8 cellular contexts compared by ENCODE assay signal in the genomic region with DNA sequence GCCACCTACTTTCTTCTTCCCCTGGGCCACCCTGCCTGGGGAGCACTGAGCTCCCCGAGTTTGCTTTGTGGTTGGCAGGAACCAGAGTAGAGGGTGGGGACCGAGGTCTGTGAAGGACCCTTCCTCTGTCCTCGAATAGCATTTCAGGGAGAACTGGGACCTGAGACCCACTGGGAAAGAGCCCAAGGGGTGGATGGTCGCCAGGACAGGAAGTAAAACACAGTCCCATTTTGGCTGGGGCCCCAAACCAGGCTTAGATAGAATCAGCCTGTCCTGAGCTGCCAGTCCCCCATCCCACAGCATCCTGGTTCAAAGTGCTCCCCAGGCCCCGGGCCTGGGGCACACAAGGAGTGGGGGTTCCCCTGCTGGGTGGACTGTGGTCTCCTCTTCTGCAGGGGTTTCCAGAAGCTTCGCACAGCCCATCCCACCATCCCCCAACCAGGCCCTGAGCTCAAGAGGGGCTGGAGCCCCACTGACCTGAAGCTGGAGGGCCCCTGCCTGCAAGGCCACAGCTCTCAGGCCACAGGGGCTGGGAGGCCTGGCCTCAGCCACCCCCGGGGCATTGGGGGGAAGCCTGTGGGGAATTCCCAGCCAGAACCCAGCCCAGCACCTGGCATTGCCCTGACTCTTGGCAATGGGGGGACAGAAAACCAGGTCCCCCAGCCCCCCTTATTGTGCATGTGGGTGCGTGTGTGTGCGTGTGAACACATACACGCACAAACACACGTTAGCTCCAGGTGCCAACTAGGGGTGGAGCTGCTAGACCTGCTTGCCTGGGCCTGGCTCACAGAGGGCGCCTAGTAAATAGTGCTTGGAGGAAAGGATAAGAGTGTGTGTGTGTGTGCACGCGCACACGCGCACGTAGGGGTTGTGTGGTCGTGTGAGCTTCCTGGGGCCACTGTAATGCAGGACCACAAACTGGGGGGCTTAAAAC. TPM values are rescaled to one million over a fixed set of nuclear protein-coding genes. Genes with fewer than 3 reads are reported as not detected.
DNase-seq lines count a peak whose midpoint lies in the region; ATAC-seq and TF ChIP-seq lines count a peak whose summit lies in the region.

No MANE protein-coding gene starts in this region.

- TF ChIP-seq CTCF in osteoblast (IDR thresholded peaks at IDR 0.05; ENCODE audit: extremely low read depth, low read depth, low read length) = no peak

- H3K9me3 ChIP-seq in ectodermal cell (ENCODE audit: control insufficient read depth, low read length) (no peaks in the 10 kb centered on the region), osteoblast (ENCODE audit: low read depth, low read length) (no peaks in the 10 kb centered on the region)

- H3K27ac Mint-ChIP-seq in T-cell = peak overlapping the region; percentile 92 to 95

- peaks cover 54 to 67% (median 63%) of the 10 kb centered on the region in 3 donors for H3K4me1 Mint-ChIP-seq in T-cell

- no peaks in the 10 kb centered on the region for H3K36me3 ChIP-seq in ectodermal cell (ENCODE audit: control insufficient read depth, insufficient read depth, low read length)
- H3K36me3 ChIP-seq in osteoblast (ENCODE audit: insufficient read depth, low read length) = no peaks in the 10 kb centered on the region

- peak overlapping the region; percentile 68 to 79 (median 75) for H3K4me3 Mint-ChIP-seq in T-cell

- H4K20me1 ChIP-seq in osteoblast (ENCODE audit: insufficient read depth, low read length) = peaks cover 36% of the 10 kb centered on the region

- POLR2A ChIA-PET in T-cell (lab: Charles Lee) = interaction anchor here (0.6 kb wide), 3 partner anchors 10 to 33 kb away, joined by 3 to 4 read pairs (median 4); no protein-coding TSS in a partner anchor

- H3K4me3 ChIP-seq in ectodermal cell (ENCODE audit: insufficient read depth, low read depth, low read length) = peak overlapping the region; percentile 14
- peak overlapping the region; percentile 86 for H3K4me3 ChIP-seq in osteoblast (ENCODE audit: insufficient read depth, low read length)

- peak overlapping the region; percentile 30 for H3K27ac ChIP-seq in ectodermal cell (ENCODE audit: insufficient read depth, low read depth, low read length, poor library complexity, severe bottlenecking)
- H3K27ac ChIP-seq in osteoblast (ENCODE audit: low read depth, low read length) = peak overlapping the region; percentile 63

- H3K4me1 ChIP-seq in ectodermal cell (ENCODE audit: control insufficient read depth, insufficient read depth, low read length) (peaks cover 32% of the 10 kb centered on the region), osteoblast (ENCODE audit: insufficient read depth, low read length) (peaks cover 27% of the 10 kb centered on the region)

- H3K79me2 ChIP-seq in osteoblast (ENCODE audit: insufficient read depth, low read length) = peaks cover 38% of the 10 kb centered on the region

- peak overlapping the region; percentile 83 for H3K4me2 ChIP-seq in osteoblast (ENCODE audit: insufficient read depth, low read length)

- ATAC-seq in T-cell (replicated peaks in 1 of 4) (peak in 3 of 4 experiments; percentile 0 to 33 (median 5)), GM19023 (IDR thresholded peaks at IDR 0.05; ENCODE audit: unreplicated experiment) (no peak)

- DNase-seq in DMS153 (lab: John Stamatoyannopoulos, UW) (peak; percentile 46), DMS153 treated with DMSO at 0.1 percent for 48 hours (lab: John Stamatoyannopoulos, UW; ENCODE audit: unreplicated experiment) (no peak), T-cell (peak in 32 of 34 experiments; percentile 33 to 75 (median 57)), osteoblast (ENCODE audit: insufficient read length, low spot score, missing footprints) (peak; percentile 51), NCI-H2171 treated with DMSO at 0.1 percent for 48 hours (lab: John Stamatoyannopoulos, UW) (no peak), NCI-H345 (lab: John Stamatoyannopoulos, UW) (no peak)

- H3K27me3 ChIP-seq in ectodermal cell (ENCODE audit: control insufficient read depth, insufficient read depth, low read length, poor library complexity, severe bottlenecking) (no peaks in the 10 kb centered on the region), osteoblast (ENCODE audit: insufficient read depth, low read length) (no peaks in the 10 kb centered on the region)

- no peaks in the 10 kb centered on the region for H3K36me3 Mint-ChIP-seq in T-cell

- H2AFZ ChIP-seq in osteoblast (ENCODE audit: low read length) = peak overlapping the region; percentile 90

- CTCF ChIA-PET in T-cell (lab: Charles Lee) = interaction anchor here (0.6 to 1.7 kb wide), 4 partner anchors 10 to 45 kb away, joined by 3 to 8 read pairs (median 4); no protein-coding TSS in a partner anchor

- H3K9me3 Mint-ChIP-seq in T-cell = no peaks in the 10 kb centered on the region

- H3K27me3 Mint-ChIP-seq in T-cell = no peaks in the 10 kb centered on the region

- 87 to 89% methylated on average over 18 of the region's 18 CpGs for WGBS in ectodermal cell, 2 experiments

RNA-seq across cellular contexts. Expression of a gene that starts 1.0 kb away (rescaled TPM):
- total RNA-seq in T-cell = 100 to 1,000 TPM; 196 to 242 (median 234) TPM
- polyA plus RNA-seq in ectodermal cell (2013, experiment 1 of 4) = 140 TPM
- polyA plus RNA-seq in ectodermal cell (2013, experiment 2 of 4) = 134 TPM
- polyA plus RNA-seq in ectodermal cell (2013, experiment 3 of 4) = 108 TPM
- 109 TPM for polyA plus RNA-seq in ectodermal cell (2013, experiment 4 of 4)
- total RNA-seq in osteoblast = 82.5 and 84.6 TPM in 2 replicates

RNA-seq across cellular contexts. Expression of a gene that starts 36.5 kb away (rescaled TPM):
- 10 to 100 TPM; 52.2 to 79.8 (median 73.6) TPM for total RNA-seq in T-cell
- polyA plus RNA-seq in ectodermal cell (2013, experiment 1 of 4) = 146 TPM
- polyA plus RNA-seq in ectodermal cell (2013, experiment 2 of 4) = 144 TPM
- polyA plus RNA-seq in ectodermal cell (2013, experiment 3 of 4) = 130 TPM
- 138 TPM for polyA plus RNA-seq in ectodermal cell (2013, experiment 4 of 4)
- total RNA-seq in osteoblast = 57.5 and 57.8 TPM in 2 replicates

RNA-seq across cellular contexts. Expression of a gene that starts 44.1 kb away (rescaled TPM):
- 100 to 1,000 TPM in 4 of 5 donors, 10 to 100 TPM in 1; 98.6 to 162 (median 142) TPM for total RNA-seq in T-cell
- polyA plus RNA-seq in ectodermal cell (2013, experiment 1 of 4) = 21.5 TPM
- 23.6 TPM for polyA plus RNA-seq in ectodermal cell (2013, experiment 2 of 4)
- polyA plus RNA-seq in ectodermal cell (2013, experiment 3 of 4) = 12.7 TPM
- 14.2 TPM for polyA plus RNA-seq in ectodermal cell (2013, experiment 4 of 4)
- 34.0 and 35.1 TPM in 2 replicates for total RNA-seq in osteoblast

RNA-seq across cellular contexts. Expression of a gene that starts 44.7 kb away (rescaled TPM):
- total RNA-seq in T-cell (10 to 100 TPM; 14.0 to 23.5 (median 19.7) TPM), osteoblast (0.36 and 2.4 TPM in 2 replicates)
- 3.4 TPM for polyA plus RNA-seq in ectodermal cell (2013, experiment 1 of 4)
- polyA plus RNA-seq in ectodermal cell (2013, experiment 2 of 4) = 3.9 TPM
- 2.7 TPM for polyA plus RNA-seq in ectodermal cell (2013, experiment 3 of 4)
- 3.1 TPM for polyA plus RNA-seq in ectodermal cell (2013, experiment 4 of 4)

Comparison
In these comparisons a context has a peak if more than half of its experiments do, and no peak if none do; other contexts are left out.
1. DNase-seq: peak in DMS153 (single experiment), T-cell (32 of 34) and osteoblast (single experiment); none in DMS153 treated with DMSO at 0.1 percent for 48 hours (single experiment), NCI-H2171 treated with DMSO at 0.1 percent for 48 hours (single experiment) and NCI-H345 (single experiment).